In genomic region chr11:13343931-13344717, GRCh38 we compare ENCODE assay signal across 9 cellular contexts.
DNase-seq lines count a peak whose midpoint lies in the region; ATAC-seq and TF ChIP-seq lines count a peak whose summit lies in the region.
"Had no signal": no experiment of that assay in that cellular context is flagged by ENCODE, and none has a peak within 500 bp of the region (broad histone marks: within the 10 kb centered on the region; RNA-seq: fewer than 3 reads in every experiment).

No MANE protein-coding gene starts in this region.

- peak; percentile 52 to 57 (median 54) for ATAC-seq in T-cell (replicated peaks in 1 of 4)
- no peak for ATAC-seq in activated naive CD8-positive, alpha-beta T cell treated with anti-CD3 and anti-CD28 coated beads, Interleukin-2, amount 50 U/mL, for 24 hours
- ATAC-seq in right cardiac atrium, result peak; percentile 22 to 47
- peak; percentile 60 to 80 for ATAC-seq in gastrocnemius medialis
- ATAC-seq in HG02610 (IDR thresholded peaks at IDR 0.05; ENCODE audit: unreplicated experiment), result no peak

- POLR2A ChIA-PET in T-cell (lab: Charles Lee), result no interaction called here

- no peaks in the 10 kb centered on the region for H3K9me2 ChIP-seq in GM23248 (ENCODE audit: insufficient read depth)

- no peak overlapping the region for H2AFZ ChIP-seq in GM23248

- H4K20me1 ChIP-seq in GM23248 (ENCODE audit: insufficient read depth), result no peaks in the 10 kb centered on the region

- DNase-seq in DMS79 (lab: John Stamatoyannopoulos, UW) (peak; percentile 75), GM23248 (peak; percentile 81), NCI-H1092 treated with DMSO at 0.1 percent for 48 hours (lab: John Stamatoyannopoulos, UW) (peak; percentile 65), T-cell (peak; percentile 26 to 78 (median 62)), right cardiac atrium (peak in 2 of 3 donors; percentile 54 to 68), gastrocnemius medialis (peak in 1 of 2 donors; percentile 55)
- peak; percentile 77 for DNase-seq in activated naive CD8-positive, alpha-beta T cell treated with anti-CD3 and anti-CD28 coated beads, Interleukin-2, amount 50 U/mL, for 24 hours

- H3K9ac ChIP-seq in GM23248, result no peak overlapping the region

- no peak overlapping the region for H3K27ac ChIP-seq in GM23248
- H3K27ac ChIP-seq in right cardiac atrium (ENCODE audit: low read length), result no peak overlapping the region
- H3K27ac ChIP-seq in gastrocnemius medialis, result no peak overlapping the region

- in situ Hi-C loops in GM23248 (cut with MboI), result loop anchor here (10.0 kb wide), 1 partner anchor 379 kb away; no protein-coding TSS in a partner anchor
- in situ Hi-C loops in gastrocnemius medialis (cut with MboI; ENCODE audit: low sequenced_read_pairs in 4 of 4), result loop anchor here (5.0 to 25.0 kb wide), 3 partner anchors 129 to 382 kb away; no protein-coding TSS in a partner anchor

- H3K27me3 ChIP-seq in GM23248 (replicated peaks; ENCODE audit: insufficient read depth) (no peaks in the 10 kb centered on the region), right cardiac atrium (ENCODE audit: control insufficient read depth, insufficient read depth) (no peaks in the 10 kb centered on the region), gastrocnemius medialis (no peaks in the 10 kb centered on the region)

- H3K36me3 Mint-ChIP-seq in T-cell, result peaks cover 16% of the 10 kb centered on the region
- H3K36me3 Mint-ChIP-seq in activated naive CD8-positive, alpha-beta T cell treated with anti-CD3 and anti-CD28 coated beads, Interleukin-2, amount 50 U/mL, for 24 hours (ENCODE audit: low read depth), result peaks cover 3% of the 10 kb centered on the region
- H3K36me3 Mint-ChIP-seq: activated naive CD4-positive, alpha-beta T cell treated with anti-CD3 and anti-CD28 coated beads, Interleukin-2, amount 50 U/mL, for 24 hours had no signal

- peaks cover 82% of the 10 kb centered on the region for H3K79me2 ChIP-seq in GM23248 (ENCODE audit: insufficient read depth)

- H3K4me1 ChIP-seq in GM23248 (ENCODE audit: insufficient read depth), result peaks cover 10% of the 10 kb centered on the region
- peaks cover 10% of the 10 kb centered on the region for H3K4me1 ChIP-seq in right cardiac atrium (ENCODE audit: control insufficient read depth, insufficient read depth, low read length)
- H3K4me1 ChIP-seq in gastrocnemius medialis, result peaks cover 12 to 13% of the 10 kb centered on the region in 2 donors

- 61 to 62% methylated on average over 10 of the region's 10 CpGs for WGBS in GM23248 (ENCODE audit: low coverage in 1 of 2, low lambda C conversion rate in 2 of 2, missing lambda C conversion rate in 2 of 2), 2 experiments
- 68% methylated on average over 10 of the region's 10 CpGs for WGBS in right cardiac atrium

- no peaks in the 10 kb centered on the region for H3F3A ChIP-seq in GM23248 (ENCODE audit: insufficient read depth)

- peak; percentile 72 to 89 (median 82) for TF ChIP-seq CTCF in gastrocnemius medialis (IDR thresholded peaks at IDR 0.05 in 4 of 5, conservative IDR thresholded peaks at IDR 0.05 in 1 of 5)

- H3K36me3 ChIP-seq in GM23248 (ENCODE audit: low read depth) (no peaks in the 10 kb centered on the region), gastrocnemius medialis (no peaks in the 10 kb centered on the region)

- intact Hi-C loops in right cardiac atrium (cut with DNase I) (loop anchor here (2.0 to 10.0 kb wide), 5 partner anchors 132 to 379 kb away; no protein-coding TSS in a partner anchor), gastrocnemius medialis (cut with DNase I; ENCODE audit: low total_unique reads) (loop anchor here (2.0 to 10.0 kb wide), 3 partner anchors 135 to 1019 kb away; no protein-coding TSS in a partner anchor)

- no peaks in the 10 kb centered on the region for H3K9me3 Mint-ChIP-seq in T-cell
- H3K9me3 Mint-ChIP-seq in activated naive CD8-positive, alpha-beta T cell treated with anti-CD3 and anti-CD28 coated beads, Interleukin-2, amount 50 U/mL, for 24 hours, result no peaks in the 10 kb centered on the region
- H3K9me3 Mint-ChIP-seq: activated naive CD4-positive, alpha-beta T cell treated with anti-CD3 and anti-CD28 coated beads, Interleukin-2, amount 50 U/mL, for 24 hours had no signal

- H3K4me3 Mint-ChIP-seq in T-cell, result no peak overlapping the region
- no peak overlapping the region for H3K4me3 Mint-ChIP-seq in activated naive CD8-positive, alpha-beta T cell treated with anti-CD3 and anti-CD28 coated beads, Interleukin-2, amount 50 U/mL, for 24 hours
- H3K4me3 Mint-ChIP-seq: activated naive CD4-positive, alpha-beta T cell treated with anti-CD3 and anti-CD28 coated beads, Interleukin-2, amount 50 U/mL, for 24 hours had no signal

- H3K4me3 ChIP-seq in GM23248 (no peak overlapping the region), right cardiac atrium (ENCODE audit: low read length) (no peak overlapping the region), gastrocnemius medialis (no peak overlapping the region)

- H3K27me3 Mint-ChIP-seq in T-cell, result no peaks in the 10 kb centered on the region
- no peaks in the 10 kb centered on the region for H3K27me3 Mint-ChIP-seq in activated naive CD8-positive, alpha-beta T cell treated with anti-CD3 and anti-CD28 coated beads, Interleukin-2, amount 50 U/mL, for 24 hours
- H3K27me3 Mint-ChIP-seq: activated naive CD4-positive, alpha-beta T cell treated with anti-CD3 and anti-CD28 coated beads, Interleukin-2, amount 50 U/mL, for 24 hours had no signal

- CTCF ChIA-PET in T-cell (lab: Charles Lee), result interaction anchor here (0.6 to 1.5 kb wide), 13 partner anchors 8 to 378 kb away, joined by 3 to 7 read pairs (median 4); no protein-coding TSS in a partner anchor

- H3K4me1 Mint-ChIP-seq in T-cell, result peaks cover 70 to 85% (median 83%) of the 10 kb centered on the region in 3 donors
- peaks cover 43% of the 10 kb centered on the region for H3K4me1 Mint-ChIP-seq in activated naive CD8-positive, alpha-beta T cell treated with anti-CD3 and anti-CD28 coated beads, Interleukin-2, amount 50 U/mL, for 24 hours

- peak overlapping the region in 1 of 2 donors; percentile 32 for H3K27ac Mint-ChIP-seq in T-cell
- H3K27ac Mint-ChIP-seq in activated naive CD8-positive, alpha-beta T cell treated with anti-CD3 and anti-CD28 coated beads, Interleukin-2, amount 50 U/mL, for 24 hours, result no peak overlapping the region
- H3K27ac Mint-ChIP-seq: activated naive CD4-positive, alpha-beta T cell treated with anti-CD3 and anti-CD28 coated beads, Interleukin-2, amount 50 U/mL, for 24 hours had no signal

- H3K9me3 ChIP-seq in GM23248 (ENCODE audit: low read depth) (no peaks in the 10 kb centered on the region), right cardiac atrium (ENCODE audit: control insufficient read depth, low read length) (no peaks in the 10 kb centered on the region), gastrocnemius medialis (no peaks in the 10 kb centered on the region)

- no peak overlapping the region for H3K4me2 ChIP-seq in GM23248 (ENCODE audit: unreplicated experiment)

- TF ChIP-seq POLR2A in gastrocnemius medialis (IDR thresholded peaks at IDR 0.05), result no peak

Comparison
In these comparisons a context has a peak if more than half of its experiments do, and no peak if none do; other contexts are left out.
1. ATAC-seq: peak in T-cell (4 of 4), right cardiac atrium (2 of 2) and gastrocnemius medialis (2 of 2); none in activated naive CD8-positive, alpha-beta T cell treated with anti-CD3 and anti-CD28 coated beads, Interleukin-2, amount 50 U/mL, for 24 hours (single experiment) and HG02610 (single experiment).